30 cellular contexts compared by ENCODE assay signal in the genomic region with DNA sequence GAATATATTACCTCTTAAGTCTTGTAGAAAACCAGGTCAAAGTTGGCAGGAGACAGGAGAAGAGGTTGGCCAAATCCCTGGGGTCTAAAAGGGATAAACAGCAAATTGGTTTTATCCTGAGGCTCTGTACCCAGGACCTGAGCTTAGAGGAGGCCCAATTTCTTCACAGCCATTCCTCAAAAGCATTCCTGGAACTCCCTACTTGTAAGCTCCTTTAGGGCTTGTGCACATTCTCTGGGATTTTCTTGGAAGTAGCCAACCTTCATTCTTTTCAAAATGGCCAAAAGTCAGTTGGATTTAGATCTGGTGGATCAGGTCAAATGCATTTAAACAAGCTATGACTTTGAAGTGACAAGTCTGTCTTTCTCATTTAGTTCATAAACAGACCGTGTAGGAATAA.
"Had no signal": no experiment of that assay in that cellular context is flagged by ENCODE, and none has a peak within 500 bp of the region (broad histone marks: within the 10 kb centered on the region; RNA-seq: fewer than 3 reads in every experiment).

No MANE protein-coding gene starts in this region.

- H3K4me3 Mint-ChIP-seq: naive thymus-derived CD8-positive, alpha-beta T cell; natural killer cell treated with Interleukin-12 subunit alpha and Interleukin-12 subunit beta and Interleukin-15 and Interleukin-18, amount 100 ng/mL, for 72 hours; nephron progenitor cell; neural crest cell; stimulated activated memory B cell treated with anti-CD40 and anti-IgM and Interleukin-4, amounts not matched to agents 10 μg/mL and 1 μg/mL and 100 μg/mL, for 72 hours; stimulated activated naive CD8-positive, alpha-beta T cell treated with anti-CD3 and anti-CD28 coated beads, Interleukin-15, amount 100 ng/mL, for 72 hours had no signal

- H3K27me3 Mint-ChIP-seq: stimulated activated naive CD8-positive, alpha-beta T cell treated with anti-CD3 and anti-CD28 coated beads, Interleukin-15, amount 100 ng/mL, for 72 hours had no signal

- H3K27ac ChIP-seq: ovary, parathyroid adenoma, psoas muscle, right lobe of liver, sigmoid colon, thoracic aorta, thyroid gland, tibial nerve, upper lobe of left lung, vagina had no signal

- FAIRE-seq: small intestine, urothelium cell line had no signal

- H3K9me3 ChIP-seq: ovary, right lobe of liver, thyroid gland, upper lobe of left lung, vagina had no signal

- H3K9ac ChIP-seq: parathyroid adenoma had no signal

- DNase-seq: naive thymus-derived CD8-positive, alpha-beta T cell; nephron progenitor cell; occipital lobe; ovary; posterior cingulate gyrus; psoas muscle; right cardiac atrium; right lobe of liver; sigmoid colon; stimulated activated CD4-positive, alpha-beta T cell treated with anti-CD3 and anti-CD28 coated beads, Interleukin-15, amount 100 ng/mL, for 24 hours; stimulated activated CD4-positive, alpha-beta T cell treated with anti-CD3 and anti-CD28 coated beads, Interleukin-2, amount 100 ng/mL, for 24 hours; stimulated activated CD4-positive, alpha-beta T cell treated with anti-CD3 and anti-CD28 coated beads, Interleukin-2, amount 100 ng/mL, for 48 hours; stimulated activated CD4-positive, alpha-beta T cell treated with anti-CD3 and anti-CD28 coated beads, Interleukin-4, amount 100 ng/mL, for 4 hours; stimulated activated CD8-positive, alpha-beta memory T cell treated with anti-CD3 and anti-CD28 coated beads, Interleukin-4, amount 100 ng/mL, for 48 hours; stimulated activated naive CD4-positive, alpha-beta T cell; stimulated activated naive CD8-positive, alpha-beta T cell treated with anti-CD3 and anti-CD28 coated beads, Interleukin-15, amount 100 ng/mL, for 72 hours; stimulated activated naive CD8-positive, alpha-beta T cell treated with anti-CD3 and anti-CD28 coated beads, Interleukin-15, Interleukin-2, amounts not matched to agents 100 U/mL and 50 U/mL, for 24 hours; thyroid gland; trophoblast cell; upper lobe of left lung had no signal

- H3K9me3 Mint-ChIP-seq: natural killer cell treated with Interleukin-12 subunit alpha and Interleukin-12 subunit beta and Interleukin-15 and Interleukin-18, amount 100 ng/mL, for 72 hours had no signal

- H3K36me3 ChIP-seq: ovary, right lobe of liver, sigmoid colon, thoracic aorta, thyroid gland, tibial nerve, upper lobe of left lung, vagina had no signal

- H3K27ac Mint-ChIP-seq: naive thymus-derived CD8-positive, alpha-beta T cell; natural killer cell treated with Interleukin-12 subunit alpha and Interleukin-12 subunit beta and Interleukin-15 and Interleukin-18, amount 100 ng/mL, for 72 hours; nephron progenitor cell; progenitor cell of endocrine pancreas; stimulated activated memory B cell treated with anti-CD40 and anti-IgM and Interleukin-4, amounts not matched to agents 10 μg/mL and 1 μg/mL and 100 μg/mL, for 72 hours; stimulated activated naive CD8-positive, alpha-beta T cell treated with anti-CD3 and anti-CD28 coated beads, Interleukin-15, amount 100 ng/mL, for 72 hours had no signal

- H3K4me3 ChIP-seq: ovary, psoas muscle, right lobe of liver, sigmoid colon, thoracic aorta, thyroid gland, tibial nerve, upper lobe of left lung, vagina had no signal

- H3K36me3 Mint-ChIP-seq: naive thymus-derived CD8-positive, alpha-beta T cell; natural killer cell treated with Interleukin-12 subunit alpha and Interleukin-12 subunit beta and Interleukin-15 and Interleukin-18, amount 100 ng/mL, for 72 hours; stimulated activated memory B cell treated with anti-CD40 and anti-IgM and Interleukin-4, amounts not matched to agents 10 μg/mL and 1 μg/mL and 100 μg/mL, for 72 hours had no signal

- ATAC-seq: naive thymus-derived CD8-positive, alpha-beta T cell; natural killer cell treated with Interleukin-12 subunit alpha and Interleukin-12 subunit beta and Interleukin-15 and Interleukin-18, amount 100 ng/mL, for 72 hours; psoas muscle; right cardiac atrium; right lobe of liver; stimulated activated memory B cell treated with anti-CD40 and anti-IgM and Interleukin-4, amounts not matched to agents 10 μg/mL and 1 μg/mL and 100 μg/mL, for 72 hours; stimulated activated naive CD8-positive, alpha-beta T cell treated with anti-CD3 and anti-CD28 coated beads, Interleukin-15, amount 100 ng/mL, for 72 hours; stimulated activated naive CD8-positive, alpha-beta T cell treated with anti-CD3 and anti-CD28 coated beads, Interleukin-15, Interleukin-2, amounts not matched to agents 100 U/mL and 50 U/mL, for 24 hours had no signal

- H3K27me3 ChIP-seq: ovary, right lobe of liver, sigmoid colon, thyroid gland, tibial nerve, upper lobe of left lung, vagina had no signal

- H3K4me1 Mint-ChIP-seq: stimulated activated memory B cell treated with anti-CD40 and anti-IgM and Interleukin-4, amounts not matched to agents 10 μg/mL and 1 μg/mL and 100 μg/mL, for 72 hours; stimulated activated naive CD8-positive, alpha-beta T cell treated with anti-CD3 and anti-CD28 coated beads, Interleukin-15, amount 100 ng/mL, for 72 hours had no signal

- H3K4me1 ChIP-seq: parathyroid adenoma, right lobe of liver, sigmoid colon, thyroid gland, tibial nerve, upper lobe of left lung had no signal
